Comparison of ENCODE assay signal across 2 cellular contexts in genomic region chr1:227353186-227353585, GRCh38.
TF ChIP-seq lines count a peak whose summit lies in the region.

No MANE protein-coding gene starts in this region.

TF ChIP-seq in HEK293, 187 proteins besides CTCF, POLR2A, EP300 and RAD21 (continued from another document):
- TF ChIP-seq ZNF148 (tag by site-specific recombination; IDR thresholded peaks at IDR 0.05; ENCODE audit: borderline replicate concordance) (no peak), MYNN (tag by site-specific recombination; IDR thresholded peaks at IDR 0.05; ENCODE audit: borderline replicate concordance) (no peak), ZNF341 (tag by site-specific recombination; IDR thresholded peaks at IDR 0.05; ENCODE audit: low read depth) (peak; percentile 44; the same call in 1 of the 2 replicates), GFI1B (tag by site-specific recombination; IDR thresholded peaks at IDR 0.05) (no peak), ZNF19 (tag by site-specific recombination; IDR thresholded peaks at IDR 0.05; ENCODE audit: low read depth) (no peak), ZFHX2 (tag by site-specific recombination; conservative IDR thresholded peaks at IDR 0.05) (peak; percentile 54), SCRT2 (tag by site-specific recombination; IDR thresholded peaks at IDR 0.05) (peak; percentile 75), GLIS1 (tag by site-specific recombination; IDR thresholded peaks at IDR 0.05) (no peak), ZNF555 (tag by site-specific recombination; conservative IDR thresholded peaks at IDR 0.05) (no peak), ZBTB44 (tag by site-specific recombination; IDR thresholded peaks at IDR 0.05) (no peak), EGR2 (tag by site-specific recombination; IDR thresholded peaks at IDR 0.05; ENCODE audit: low read depth) (peak; percentile 31; the same call in 1 of the 2 replicates), ZNF624 (tag by site-specific recombination; IDR thresholded peaks at IDR 0.05) (no peak), ZNF558 (tag by site-specific recombination; IDR thresholded peaks at IDR 0.05) (no peak), HOXD13 (CRISPR knock-in tag; IDR thresholded peaks at IDR 0.05; ENCODE audit: borderline replicate concordance) (no peak), ZNF121 (tag by site-specific recombination; IDR thresholded peaks at IDR 0.05) (no peak), MZF1 (tag by site-specific recombination; IDR thresholded peaks at IDR 0.05; ENCODE audit: borderline replicate concordance) (peak; percentile 51; the same call in 1 of the 2 replicates)

TF ChIP-seq in K562, 482 proteins besides CTCF, POLR2A, EP300 and RAD21 (continued from another document):
- TF ChIP-seq SETDB1 (IDR thresholded peaks at IDR 0.05; ENCODE audit: low read length) (no peak), ZC3H11A (IDR thresholded peaks at IDR 0.05; ENCODE audit: low read depth, low read length) (no peak), U2AF2 (optimal IDR thresholded peaks at IDR 0.05; ENCODE audit: low read depth, low read length) (no peak), NR3C1 (CRISPR knock-in tag; IDR thresholded peaks at IDR 0.05) (no peak), FOXP4 (CRISPR knock-in tag; IDR thresholded peaks at IDR 0.05; ENCODE audit: borderline replicate concordance) (no peak), ZNF431 (CRISPR knock-in tag; IDR thresholded peaks at IDR 0.05) (peak; percentile 44; the same call in 1 of the 2 replicates), MTA2 (IDR thresholded peaks at IDR 0.05; ENCODE audit: low read depth) (no peak), CEBPB (tag; IDR thresholded peaks at IDR 0.05) (no peak)
